Comparison of ENCODE assay signal across 11 cellular contexts in genomic region chr13:89925107-89925506, GRCh38.
DNase-seq lines count a peak whose midpoint lies in the region; ATAC-seq, FAIRE-seq and TF ChIP-seq lines count a peak whose summit lies in the region.
"Had no signal": no experiment of that assay in that cellular context is flagged by ENCODE, and none has a peak within 500 bp of the region (broad histone marks: within the 10 kb centered on the region; RNA-seq: fewer than 3 reads in every experiment).

No MANE protein-coding gene starts in this region.

- 26 to 49% (median 47%) methylated on average over 2 of the region's 2 CpGs for WGBS in small intestine, 3 donors

- peak; percentile 81 for TF ChIP-seq CTCF in epithelial cell of proximal tubule (conservative IDR thresholded peaks at IDR 0.05; ENCODE audit: low read depth, low read length)

- no peak for ATAC-seq in T-cell (replicated peaks in 1 of 4)

- no peaks in the 10 kb centered on the region for H3K27me3 ChIP-seq in small intestine (ENCODE audit: control insufficient read depth in 2 of 2, insufficient read depth in 2 of 2, low read length in 2 of 2)

- no peaks in the 10 kb centered on the region for H3K36me3 ChIP-seq in small intestine (ENCODE audit: control insufficient read depth in 2 of 2, insufficient read depth in 2 of 2, low read length in 2 of 2)

- no peaks in the 10 kb centered on the region for H3K9me3 ChIP-seq in small intestine (ENCODE audit: control insufficient read depth, low read depth)

- H3K4me1 Mint-ChIP-seq in T-cell: no peaks in the 10 kb centered on the region
- H3K4me1 Mint-ChIP-seq: CD8-positive, alpha-beta memory T cell had no signal

- no peak overlapping the region for H3K27ac ChIP-seq in small intestine (ENCODE audit: low read depth in 1 of 2, low read length in 1 of 2)
- H3K27ac ChIP-seq: HL-60 had no signal

- POLR2A ChIA-PET in T-cell (lab: Charles Lee): no interaction called here

- no peak overlapping the region for H3K27ac Mint-ChIP-seq in T-cell
- H3K27ac Mint-ChIP-seq: activated T-helper 1 cell treated with anti-CD3 and anti-CD28 coated beads, Interleukin-12 subunit alpha, Interleukin-12 subunit beta, Interleukin-2, Interleukin-4 antibody, amounts not matched to agents 30 ng/mL and 10 ng/mL and 1 ng/mL, durations not matched to agents 14 hours and 24 hours and 36 hours; CD8-positive, alpha-beta memory T cell had no signal

- H3K4me1 ChIP-seq in small intestine (ENCODE audit: control insufficient read depth in 2 of 2, insufficient read depth in 1 of 2, low read depth in 1 of 2, low read length in 1 of 2): no peaks in the 10 kb centered on the region

- H3K4me3 Mint-ChIP-seq in T-cell: no peak overlapping the region
- H3K4me3 Mint-ChIP-seq: activated T-helper 1 cell treated with anti-CD3 and anti-CD28 coated beads, Interleukin-12 subunit alpha, Interleukin-12 subunit beta, Interleukin-2, Interleukin-4 antibody, amounts not matched to agents 30 ng/mL and 10 ng/mL and 1 ng/mL, durations not matched to agents 14 hours and 24 hours and 36 hours; CD8-positive, alpha-beta memory T cell had no signal

- FAIRE-seq in small intestine (lab: Jason Lieb, UNC): no peak

- H3K36me3 Mint-ChIP-seq in T-cell: no peaks in the 10 kb centered on the region

- CTCF ChIA-PET in T-cell (lab: Charles Lee): no interaction called here

- H3K9me3 Mint-ChIP-seq in T-cell: peaks cover 0 to 26% (median 8%) of the 10 kb centered on the region in 3 donors

- no peak overlapping the region for H3K4me3 ChIP-seq in epithelial cell of proximal tubule (ENCODE audit: low read depth, low read length)
- H3K4me3 ChIP-seq in small intestine (ENCODE audit: low read depth in 1 of 2, low read length in 2 of 2): no peak overlapping the region

- DNase-seq in NOMO-1 treated with DMSO at 0.1 percent for 48 hours (lab: John Stamatoyannopoulos, UW; ENCODE audit: unreplicated experiment): peak; percentile 16
- no peak for DNase-seq in NOMO-1 treated with dmso at 0.1 percent for 144 hours (lab: John Stamatoyannopoulos, UW; ENCODE audit: unreplicated experiment)
- peak; percentile 69 for DNase-seq in NCI-H69 (lab: John Stamatoyannopoulos, UW)
- DNase-seq in epithelial cell of proximal tubule (ENCODE audit: low read depth): no peak
- peak; percentile 2 for DNase-seq in small intestine
- DNase-seq in mucosa of gallbladder (ENCODE audit: low spot score): no peak
- DNase-seq in activated naive CD4-positive, alpha-beta T cell treated with anti-CD3 and anti-CD28 coated beads, Interleukin-2, amount 50 U/mL, for 16 hours: no peak
- DNase-seq in T-cell: no peak
- DNase-seq: CD8-positive, alpha-beta memory T cell had no signal

- H3K27me3 Mint-ChIP-seq in T-cell: no peaks in the 10 kb centered on the region
- H3K27me3 Mint-ChIP-seq: CD8-positive, alpha-beta memory T cell had no signal

Comparison
In these comparisons a context has a peak if more than half of its experiments do, and no peak if none do; other contexts are left out.
1. DNase-seq: peak in NOMO-1 treated with DMSO at 0.1 percent for 48 hours (single experiment), NCI-H69 (single experiment) and small intestine (single experiment); none in NOMO-1 treated with dmso at 0.1 percent for 144 hours (single experiment), epithelial cell of proximal tubule (single experiment), mucosa of gallbladder (single experiment), activated naive CD4-positive, alpha-beta T cell treated with anti-CD3 and anti-CD28 coated beads, Interleukin-2, amount 50 U/mL, for 16 hours (single experiment) and T-cell (0 of 34).